1 cellular context compared by ENCODE assay signal in the genomic region with DNA sequence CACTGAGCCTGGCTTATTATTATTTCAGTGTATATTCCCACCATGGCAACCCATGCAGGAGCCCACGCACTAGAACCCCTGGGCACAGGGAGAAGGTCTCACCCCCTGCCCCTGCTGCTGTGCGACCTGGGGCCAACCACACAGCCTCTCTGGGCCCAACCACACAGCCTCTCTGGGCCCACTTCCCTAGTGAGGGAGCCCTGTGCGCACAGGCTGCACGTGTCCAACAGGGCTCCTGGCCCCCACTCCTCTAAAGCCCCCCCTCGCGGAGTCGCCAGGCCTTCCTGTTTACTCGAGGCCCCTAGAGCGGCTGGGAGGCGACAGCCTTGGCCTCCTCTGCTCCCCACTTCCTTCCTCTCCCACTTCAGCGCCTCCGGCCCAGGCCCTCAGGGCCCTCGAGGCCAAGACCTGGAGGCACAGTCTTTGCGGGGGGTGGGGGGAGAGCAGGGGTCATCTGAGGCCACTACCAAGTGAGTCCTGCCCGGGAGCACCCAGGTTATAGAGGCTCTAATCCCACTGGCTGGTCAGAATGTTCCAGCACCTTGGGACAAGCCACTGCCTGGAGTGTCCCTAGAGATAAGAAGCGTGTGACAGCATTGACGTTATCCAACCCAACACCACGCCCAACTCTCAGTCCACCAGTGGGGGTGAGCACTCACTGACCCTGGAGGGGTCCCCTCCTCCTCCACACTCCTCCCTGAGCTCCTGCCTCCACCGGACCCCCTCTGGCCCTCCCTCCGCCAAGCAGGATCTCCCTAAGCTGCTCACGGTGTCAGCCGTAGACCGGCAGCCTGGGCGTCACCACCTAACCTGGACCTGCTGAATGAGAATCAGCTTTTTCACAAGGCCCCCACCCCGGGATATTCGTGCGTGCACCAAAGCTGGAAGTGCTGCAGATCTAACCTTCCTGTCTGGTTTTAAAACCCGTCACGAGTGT.
A peak's percentile ranks its signal among the peaks of the same experiment; 100 is the strongest.
TF ChIP-seq lines count a peak whose summit lies in the region.

No MANE protein-coding gene starts in this region.

TF ChIP-seq in endothelial cell of umbilical vein, 7 proteins besides CTCF, POLR2A, EP300 and RAD21 (continued from another document):
- TF ChIP-seq FOS (IDR thresholded peaks at IDR 0.05; ENCODE audit: borderline replicate concordance, insufficient read depth, low read length) (peak; percentile 4), MYC (IDR thresholded peaks at IDR 0.05; ENCODE audit: low read depth, low read length) (peak; percentile 82), JUN (IDR thresholded peaks at IDR 0.05; ENCODE audit: borderline replicate concordance, insufficient read depth, insufficient read length, low read depth) (no peak), GATA2 (IDR thresholded peaks at IDR 0.05; ENCODE audit: insufficient read depth, insufficient read length, low read depth, low read length) (no peak), POLR2AphosphoS5 (IDR thresholded peaks at IDR 0.05; ENCODE audit: insufficient read depth, low read depth, low read length) (peak; percentile 92)
- TF ChIP-seq, protein P1, sequence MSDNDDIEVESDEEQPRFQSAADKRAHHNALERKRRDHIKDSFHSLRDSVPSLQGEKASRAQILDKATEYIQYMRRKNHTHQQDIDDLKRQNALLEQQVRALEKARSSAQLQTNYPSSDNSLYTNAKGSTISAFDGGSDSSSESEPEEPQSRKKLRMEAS (IDR thresholded peaks at IDR 0.05; ENCODE audit: insufficient read depth, insufficient read length) = peak; percentile 79
TF ChIP-seq in endothelial cell of umbilical vein: peak in this region for 4.
